ENCODE assay signal across 1 cellular context in genomic region chr13:32284927-32285632, GRCh38.
TF ChIP-seq lines count a peak whose summit lies in the region.

No MANE protein-coding gene starts in this region.

TF ChIP-seq in GM23338, 12 proteins besides CTCF, POLR2A, EP300 and RAD21 (continued from another document):
- TF ChIP-seq, protein P1, sequence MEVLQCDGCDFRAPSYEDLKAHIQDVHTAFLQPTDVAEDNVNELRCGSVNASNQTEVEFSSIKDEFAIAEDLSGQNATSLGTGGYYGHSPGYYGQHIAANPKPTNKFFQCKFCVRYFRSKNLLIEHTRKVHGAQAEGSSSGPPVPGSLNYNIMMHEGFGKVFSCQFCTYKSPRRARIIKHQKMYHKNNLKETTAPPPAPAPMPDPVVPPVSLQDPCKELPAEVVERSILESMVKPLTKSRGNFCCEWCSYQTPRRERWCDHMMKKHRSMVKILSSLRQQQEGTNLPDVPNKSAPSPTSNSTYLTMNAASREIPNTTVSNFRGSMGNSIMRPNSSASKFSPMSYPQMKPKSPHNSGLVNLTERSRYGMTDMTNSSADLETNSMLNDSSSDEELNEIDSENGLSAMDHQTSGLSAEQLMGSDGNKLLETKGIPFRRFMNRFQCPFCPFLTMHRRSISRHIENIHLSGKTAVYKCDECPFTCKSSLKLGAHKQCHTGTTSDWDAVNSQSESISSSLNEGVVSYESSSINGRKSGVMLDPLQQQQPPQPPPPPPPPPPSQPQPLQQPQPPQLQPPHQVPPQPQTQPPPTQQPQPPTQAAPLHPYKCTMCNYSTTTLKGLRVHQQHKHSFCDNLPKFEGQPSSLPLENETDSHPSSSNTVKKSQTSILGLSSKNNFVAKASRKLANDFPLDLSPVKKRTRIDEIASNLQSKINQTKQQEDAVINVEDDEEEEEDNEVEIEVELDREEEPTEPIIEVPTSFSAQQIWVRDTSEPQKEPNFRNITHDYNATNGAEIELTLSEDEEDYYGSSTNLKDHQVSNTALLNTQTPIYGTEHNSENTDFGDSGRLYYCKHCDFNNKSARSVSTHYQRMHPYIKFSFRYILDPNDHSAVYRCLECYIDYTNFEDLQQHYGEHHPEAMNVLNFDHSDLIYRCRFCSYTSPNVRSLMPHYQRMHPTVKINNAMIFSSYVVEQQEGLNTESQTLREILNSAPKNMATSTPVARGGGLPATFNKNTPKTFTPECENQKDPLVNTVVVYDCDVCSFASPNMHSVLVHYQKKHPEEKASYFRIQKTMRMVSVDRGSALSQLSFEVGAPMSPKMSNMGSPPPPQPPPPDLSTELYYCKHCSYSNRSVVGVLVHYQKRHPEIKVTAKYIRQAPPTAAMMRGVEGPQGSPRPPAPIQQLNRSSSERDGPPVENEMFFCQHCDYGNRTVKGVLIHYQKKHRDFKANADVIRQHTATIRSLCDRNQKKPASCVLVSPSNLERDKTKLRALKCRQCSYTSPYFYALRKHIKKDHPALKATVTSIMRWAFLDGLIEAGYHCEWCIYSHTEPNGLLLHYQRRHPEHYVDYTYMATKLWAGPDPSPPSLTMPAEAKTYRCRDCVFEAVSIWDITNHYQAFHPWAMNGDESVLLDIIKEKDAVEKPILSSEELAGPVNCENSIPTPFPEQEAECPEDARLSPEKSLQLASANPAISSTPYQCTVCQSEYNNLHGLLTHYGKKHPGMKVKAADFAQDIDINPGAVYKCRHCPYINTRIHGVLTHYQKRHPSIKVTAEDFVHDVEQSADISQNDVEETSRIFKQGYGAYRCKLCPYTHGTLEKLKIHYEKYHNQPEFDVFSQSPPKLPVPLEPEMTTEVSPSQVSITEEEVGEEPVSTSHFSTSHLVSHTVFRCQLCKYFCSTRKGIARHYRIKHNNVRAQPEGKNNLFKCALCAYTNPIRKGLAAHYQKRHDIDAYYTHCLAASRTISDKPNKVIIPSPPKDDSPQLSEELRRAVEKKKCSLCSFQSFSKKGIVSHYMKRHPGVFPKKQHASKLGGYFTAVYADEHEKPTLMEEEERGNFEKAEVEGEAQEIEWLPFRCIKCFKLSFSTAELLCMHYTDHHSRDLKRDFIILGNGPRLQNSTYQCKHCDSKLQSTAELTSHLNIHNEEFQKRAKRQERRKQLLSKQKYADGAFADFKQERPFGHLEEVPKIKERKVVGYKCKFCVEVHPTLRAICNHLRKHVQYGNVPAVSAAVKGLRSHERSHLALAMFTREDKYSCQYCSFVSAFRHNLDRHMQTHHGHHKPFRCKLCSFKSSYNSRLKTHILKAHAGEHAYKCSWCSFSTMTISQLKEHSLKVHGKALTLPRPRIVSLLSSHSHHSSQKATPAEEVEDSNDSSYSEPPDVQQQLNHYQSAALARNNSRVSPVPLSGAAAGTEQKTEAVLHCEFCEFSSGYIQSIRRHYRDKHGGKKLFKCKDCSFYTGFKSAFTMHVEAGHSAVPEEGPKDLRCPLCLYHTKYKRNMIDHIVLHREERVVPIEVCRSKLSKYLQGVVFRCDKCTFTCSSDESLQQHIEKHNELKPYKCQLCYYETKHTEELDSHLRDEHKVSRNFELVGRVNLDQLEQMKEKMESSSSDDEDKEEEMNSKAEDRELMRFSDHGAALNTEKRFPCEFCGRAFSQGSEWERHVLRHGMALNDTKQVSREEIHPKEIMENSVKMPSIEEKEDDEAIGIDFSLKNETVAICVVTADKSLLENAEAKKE (CRISPR knock-in tag; IDR thresholded peaks at IDR 0.05), result no peak
- no peak for TF ChIP-seq JUNB (IDR thresholded peaks at IDR 0.05; ENCODE audit: unreplicated experiment)
- no peak for TF ChIP-seq POLR2AphosphoS5 (IDR thresholded peaks at IDR 0.05; ENCODE audit: low read depth)
- TF ChIP-seq NANOG (IDR thresholded peaks at IDR 0.05; ENCODE audit: borderline replicate concordance), result no peak
- no peak for TF ChIP-seq CREB1 (CRISPR knock-in tag; IDR thresholded peaks at IDR 0.05; ENCODE audit: low read depth)
- no peak for TF ChIP-seq STAT1 (IDR thresholded peaks at IDR 0.05; ENCODE audit: unreplicated experiment)
- TF ChIP-seq, protein P2, sequence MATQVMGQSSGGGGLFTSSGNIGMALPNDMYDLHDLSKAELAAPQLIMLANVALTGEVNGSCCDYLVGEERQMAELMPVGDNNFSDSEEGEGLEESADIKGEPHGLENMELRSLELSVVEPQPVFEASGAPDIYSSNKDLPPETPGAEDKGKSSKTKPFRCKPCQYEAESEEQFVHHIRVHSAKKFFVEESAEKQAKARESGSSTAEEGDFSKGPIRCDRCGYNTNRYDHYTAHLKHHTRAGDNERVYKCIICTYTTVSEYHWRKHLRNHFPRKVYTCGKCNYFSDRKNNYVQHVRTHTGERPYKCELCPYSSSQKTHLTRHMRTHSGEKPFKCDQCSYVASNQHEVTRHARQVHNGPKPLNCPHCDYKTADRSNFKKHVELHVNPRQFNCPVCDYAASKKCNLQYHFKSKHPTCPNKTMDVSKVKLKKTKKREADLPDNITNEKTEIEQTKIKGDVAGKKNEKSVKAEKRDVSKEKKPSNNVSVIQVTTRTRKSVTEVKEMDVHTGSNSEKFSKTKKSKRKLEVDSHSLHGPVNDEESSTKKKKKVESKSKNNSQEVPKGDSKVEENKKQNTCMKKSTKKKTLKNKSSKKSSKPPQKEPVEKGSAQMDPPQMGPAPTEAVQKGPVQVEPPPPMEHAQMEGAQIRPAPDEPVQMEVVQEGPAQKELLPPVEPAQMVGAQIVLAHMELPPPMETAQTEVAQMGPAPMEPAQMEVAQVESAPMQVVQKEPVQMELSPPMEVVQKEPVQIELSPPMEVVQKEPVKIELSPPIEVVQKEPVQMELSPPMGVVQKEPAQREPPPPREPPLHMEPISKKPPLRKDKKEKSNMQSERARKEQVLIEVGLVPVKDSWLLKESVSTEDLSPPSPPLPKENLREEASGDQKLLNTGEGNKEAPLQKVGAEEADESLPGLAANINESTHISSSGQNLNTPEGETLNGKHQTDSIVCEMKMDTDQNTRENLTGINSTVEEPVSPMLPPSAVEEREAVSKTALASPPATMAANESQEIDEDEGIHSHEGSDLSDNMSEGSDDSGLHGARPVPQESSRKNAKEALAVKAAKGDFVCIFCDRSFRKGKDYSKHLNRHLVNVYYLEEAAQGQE (IDR thresholded peaks at IDR 0.05; ENCODE audit: unreplicated experiment), result no peak
- TF ChIP-seq, protein P3, sequence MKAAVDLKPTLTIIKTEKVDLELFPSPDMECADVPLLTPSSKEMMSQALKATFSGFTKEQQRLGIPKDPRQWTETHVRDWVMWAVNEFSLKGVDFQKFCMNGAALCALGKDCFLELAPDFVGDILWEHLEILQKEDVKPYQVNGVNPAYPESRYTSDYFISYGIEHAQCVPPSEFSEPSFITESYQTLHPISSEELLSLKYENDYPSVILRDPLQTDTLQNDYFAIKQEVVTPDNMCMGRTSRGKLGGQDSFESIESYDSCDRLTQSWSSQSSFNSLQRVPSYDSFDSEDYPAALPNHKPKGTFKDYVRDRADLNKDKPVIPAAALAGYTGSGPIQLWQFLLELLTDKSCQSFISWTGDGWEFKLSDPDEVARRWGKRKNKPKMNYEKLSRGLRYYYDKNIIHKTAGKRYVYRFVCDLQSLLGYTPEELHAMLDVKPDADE (IDR thresholded peaks at IDR 0.05), result no peak
- no peak for TF ChIP-seq EZH2phosphoT487 (IDR thresholded peaks at IDR 0.05; ENCODE audit: unreplicated experiment)
- TF ChIP-seq ZNF114 (CRISPR knock-in tag; IDR thresholded peaks at IDR 0.05), result no peak
